In genomic region chr1:169483500-169483966, GRCh38 we compare ENCODE assay signal across 1 cellular context.
TF ChIP-seq lines count a peak whose summit lies in the region.

No MANE protein-coding gene starts in this region.

TF ChIP-seq in WTC11, 78 proteins besides CTCF, POLR2A, EP300 and RAD21 (continued from another document):
- TF ChIP-seq ZNF396 (CRISPR knock-in tag; IDR thresholded peaks at IDR 0.05; ENCODE audit: borderline replicate concordance) (no peak), ZNF138 (CRISPR knock-in tag; conservative IDR thresholded peaks at IDR 0.05) (no peak), ATF6 (CRISPR knock-in tag; IDR thresholded peaks at IDR 0.05) (no peak), SOX15 (CRISPR knock-in tag; IDR thresholded peaks at IDR 0.05) (no peak), ZNF512 (CRISPR knock-in tag; IDR thresholded peaks at IDR 0.05; ENCODE audit: borderline replicate concordance) (no peak), ZNF121 (CRISPR knock-in tag; IDR thresholded peaks at IDR 0.05) (no peak), CREM (CRISPR knock-in tag; IDR thresholded peaks at IDR 0.05) (no peak), NFYB (CRISPR knock-in tag; conservative IDR thresholded peaks at IDR 0.05; ENCODE audit: low read depth) (no peak), AFF4 (CRISPR knock-in tag; IDR thresholded peaks at IDR 0.05; ENCODE audit: borderline replicate concordance) (no peak), ESRRA (CRISPR knock-in tag; IDR thresholded peaks at IDR 0.05; ENCODE audit: borderline replicate concordance) (no peak), FOXP4 (CRISPR knock-in tag; IDR thresholded peaks at IDR 0.05) (no peak), NR2C2 (CRISPR knock-in tag; IDR thresholded peaks at IDR 0.05) (no peak), TP53 (CRISPR knock-in tag; IDR thresholded peaks at IDR 0.05) (no peak), PREB (CRISPR knock-in tag; IDR thresholded peaks at IDR 0.05; ENCODE audit: borderline replicate concordance) (no peak)
